In the genomic region with DNA sequence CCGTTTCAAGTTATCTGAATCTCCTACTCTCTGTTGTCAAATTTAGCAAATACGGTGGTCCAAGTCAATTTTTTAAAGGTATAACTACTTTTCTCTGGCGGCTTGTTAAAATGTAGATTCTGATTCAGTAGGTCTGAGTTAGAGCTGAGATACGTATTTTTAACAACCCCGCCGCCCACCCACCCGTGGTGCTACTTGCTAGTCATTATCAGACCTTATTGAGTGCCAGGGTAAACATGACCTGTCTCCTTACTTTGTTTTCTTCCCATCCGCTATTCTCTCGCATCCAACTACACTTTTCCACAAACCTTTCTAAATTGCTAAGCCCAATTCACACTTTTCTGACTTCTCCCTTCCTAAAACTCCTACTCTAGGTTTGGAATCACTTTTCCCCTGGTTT, we compare ENCODE assay signal across 8 cellular contexts. TPM values are rescaled to one million over a fixed set of nuclear protein-coding genes. Genes with fewer than 3 reads are reported as not detected.
DNase-seq lines count a peak whose midpoint lies in the region; TF ChIP-seq lines count a peak whose summit lies in the region.

No MANE protein-coding gene starts in this region.

- no peak for TF ChIP-seq CTCF in foreskin fibroblast (IDR thresholded peaks at IDR 0.05; ENCODE audit: low read depth, low read length)

- H3K4me1 Mint-ChIP-seq in activated CD4-positive, alpha-beta memory T cell treated with anti-CD3 and anti-CD28 coated beads for 36 hours (ENCODE audit: low read depth): peaks cover 43% of the 10 kb centered on the region

- no peaks in the 10 kb centered on the region for H3K9me3 Mint-ChIP-seq in activated CD4-positive, alpha-beta memory T cell treated with anti-CD3 and anti-CD28 coated beads for 36 hours

- peak; percentile 36 for DNase-seq in NCI-H146 (lab: John Stamatoyannopoulos, UW)
- no peak for DNase-seq in NCI-H146 treated with DMSO at 0.1 percent for 48 hours (lab: John Stamatoyannopoulos, UW; ENCODE audit: unreplicated experiment)
- DNase-seq in activated CD4-positive, alpha-beta memory T cell treated with anti-CD3 and anti-CD28 coated beads for 36 hours: peak; percentile 75
- DNase-seq in foreskin fibroblast: no peak
- peak; percentile 18 to 39 for DNase-seq in stimulated activated CD4-positive, alpha-beta T cell treated with anti-CD3 and anti-CD28 coated beads, Interleukin-15, amount 100 ng/mL, for 48 hours (ENCODE audit: low read depth in 2 of 2)
- DNase-seq in HCEC 1CT: no peak
- DNase-seq in middle frontal gyrus (ENCODE audit: extremely low spot score, low spot score): no peak
- no peak for DNase-seq in 8988T

- peak overlapping the region; percentile 92 to 97 for H3K4me3 ChIP-seq in foreskin fibroblast (ENCODE audit: low read depth in 1 of 2, low read length in 2 of 2)

- intact Hi-C loops in activated CD4-positive, alpha-beta memory T cell treated with anti-CD3 and anti-CD28 coated beads for 36 hours (cut with micrococcal nuclease): loop anchor here (1.0 to 2.0 kb wide), 3 partner anchors 9 to 625 kb away; a partner anchor contains a TSS

- peaks cover 5% of the 10 kb centered on the region for H3K27me3 Mint-ChIP-seq in activated CD4-positive, alpha-beta memory T cell treated with anti-CD3 and anti-CD28 coated beads for 36 hours

- H3K27ac Mint-ChIP-seq in activated CD4-positive, alpha-beta memory T cell treated with anti-CD3 and anti-CD28 coated beads for 36 hours: peak overlapping the region; percentile 98

- peaks cover 14% of the 10 kb centered on the region for H3K36me3 Mint-ChIP-seq in activated CD4-positive, alpha-beta memory T cell treated with anti-CD3 and anti-CD28 coated beads for 36 hours

- POLR2A ChIA-PET in activated CD4-positive, alpha-beta memory T cell treated with anti-CD3 and anti-CD28 coated beads for 36 hours (lab: Charles Lee): interaction anchor here (1.4 to 2.2 kb wide), 3 partner anchors 8 to 55 kb away, joined by 3 to 25 read pairs (median 20); a partner anchor contains a TSS

- CTCF ChIA-PET in activated CD4-positive, alpha-beta memory T cell treated with anti-CD3 and anti-CD28 coated beads for 36 hours (lab: Charles Lee): interaction anchor here (1.6 kb wide), 1 partner anchor 56 kb away, joined by 5 read pairs; a partner anchor contains a TSS

- H3K4me3 Mint-ChIP-seq in activated CD4-positive, alpha-beta memory T cell treated with anti-CD3 and anti-CD28 coated beads for 36 hours: peak overlapping the region; percentile 90

RNA-seq across cellular contexts. Expression of a gene that starts 0.7 kb away (rescaled TPM):
- 10 to 100 TPM; 32.2 to 32.3 TPM for total RNA-seq in activated CD4-positive, alpha-beta memory T cell treated with anti-CD3 and anti-CD28 coated beads for 36 hours

RNA-seq across cellular contexts. Expression of a gene that starts 8.5 kb away (rescaled TPM):
- 10 to 100 TPM; 10.9 to 11.2 TPM for total RNA-seq in activated CD4-positive, alpha-beta memory T cell treated with anti-CD3 and anti-CD28 coated beads for 36 hours

RNA-seq across cellular contexts. Expression of a gene that starts 55.1 kb away (rescaled TPM):
- total RNA-seq in activated CD4-positive, alpha-beta memory T cell treated with anti-CD3 and anti-CD28 coated beads for 36 hours: 10 to 100 TPM; 18.2 to 18.8 TPM

RNA-seq across cellular contexts. Expression of a gene that starts 57.7 kb away (rescaled TPM):
- not detected for total RNA-seq in activated CD4-positive, alpha-beta memory T cell treated with anti-CD3 and anti-CD28 coated beads for 36 hours

Comparison
In these comparisons a context has a peak if more than half of its experiments do, and no peak if none do; other contexts are left out.
1. DNase-seq: peak in NCI-H146 (single experiment), activated CD4-positive, alpha-beta memory T cell treated with anti-CD3 and anti-CD28 coated beads for 36 hours (single experiment) and stimulated activated CD4-positive, alpha-beta T cell treated with anti-CD3 and anti-CD28 coated beads, Interleukin-15, amount 100 ng/mL, for 48 hours (2 of 2); none in NCI-H146 treated with DMSO at 0.1 percent for 48 hours (single experiment), foreskin fibroblast (0 of 2), HCEC 1CT (single experiment), middle frontal gyrus (single experiment) and 8988T (single experiment).